Comparison of ENCODE assay signal across 25 cellular contexts in the genomic region with DNA sequence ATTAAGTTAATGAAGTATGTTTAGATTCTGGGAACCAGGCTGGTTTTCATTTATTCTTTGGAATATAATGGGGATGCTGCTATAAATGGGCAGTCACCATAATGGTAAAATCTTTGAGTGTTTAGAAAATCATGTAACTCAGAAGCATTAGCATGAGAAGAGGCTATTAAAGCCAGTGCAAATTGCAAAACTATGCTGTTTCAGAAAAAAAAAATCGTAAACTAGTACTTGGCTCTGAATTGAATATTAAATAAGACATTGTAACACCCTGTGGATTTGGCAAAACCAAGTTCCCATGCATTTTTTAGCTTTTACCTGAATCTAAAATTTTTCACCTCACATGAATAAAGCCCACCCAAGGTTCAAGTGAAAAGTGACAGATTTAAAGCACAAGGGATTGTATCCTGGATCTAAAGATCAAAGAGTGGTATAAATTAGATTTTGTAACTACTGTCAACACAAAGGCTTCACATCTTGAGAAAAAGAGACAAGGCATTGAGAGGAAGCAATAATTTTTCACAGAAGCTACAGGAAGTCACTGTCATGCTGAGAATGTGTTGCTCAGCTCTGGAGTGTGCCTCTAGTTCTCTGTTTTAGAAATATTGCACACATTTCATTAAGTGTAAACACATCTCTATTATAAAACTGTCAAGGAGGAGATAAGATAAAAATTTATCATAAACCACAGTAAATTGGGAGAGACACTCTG.
DNase-seq lines count a peak whose midpoint lies in the region; ATAC-seq, FAIRE-seq and TF ChIP-seq lines count a peak whose summit lies in the region.
"Had no signal": no experiment of that assay in that cellular context is flagged by ENCODE, and none has a peak within 500 bp of the region (broad histone marks: within the 10 kb centered on the region; RNA-seq: fewer than 3 reads in every experiment).

No MANE protein-coding gene starts in this region.

- no peak overlapping the region for H3K4me2 ChIP-seq in astrocyte (ENCODE audit: low read length)
- no peak overlapping the region for H3K4me2 ChIP-seq in HepG2 (ENCODE audit: low read depth, low read length)
- H3K4me2 ChIP-seq: hepatocyte had no signal

- in situ Hi-C loops in HepG2 (cut with HindIII; ENCODE audit: extremely low pct_ligation_motif_present, low pct_unique_long_range_greater_than_20kb) = no loop called here

- no peaks in the 10 kb centered on the region for H3K36me3 ChIP-seq in astrocyte (ENCODE audit: insufficient read depth, low read length)
- no peaks in the 10 kb centered on the region for H3K36me3 ChIP-seq in HepG2 (replicated peaks in 1 of 2; ENCODE audit: control insufficient read depth in 1 of 2, insufficient read depth in 2 of 2, low read length in 2 of 2)
- H3K36me3 ChIP-seq in ascending aorta = no peaks in the 10 kb centered on the region
- H3K36me3 ChIP-seq: neutrophil, tibial artery had no signal

- peaks cover 3% of the 10 kb centered on the region for H3K27me3 Mint-ChIP-seq in astrocyte (ENCODE audit: low read depth, unreplicated experiment)
- H3K27me3 Mint-ChIP-seq: activated CD4-positive, alpha-beta T cell treated with anti-CD3 and anti-CD28 coated beads for 36 hours; activated CD8-positive, alpha-beta memory T cell treated with anti-CD3 and anti-CD28 coated beads, Interleukin-2, amount 10 ng/mL, durations not matched to agents 7 days and 5 days had no signal

- TF ChIP-seq POLR2A in HepG2 (IDR thresholded peaks at IDR 0.05; ENCODE audit: insufficient read depth in 1 of 2, low read depth in 2 of 2, low read length in 2 of 2) = no peak

- H4K20me1 ChIP-seq in astrocyte (ENCODE audit: insufficient read depth, low read length) (no peaks in the 10 kb centered on the region), HepG2 (ENCODE audit: insufficient read depth, low read length) (no peaks in the 10 kb centered on the region)

- no peaks in the 10 kb centered on the region for H3K79me2 ChIP-seq in astrocyte (ENCODE audit: insufficient read depth, low read length)
- no peaks in the 10 kb centered on the region for H3K79me2 ChIP-seq in HepG2 (ENCODE audit: insufficient read depth, low read length)
- H3K79me2 ChIP-seq: hepatocyte had no signal

- no peak for ATAC-seq in HepG2
- no peak for ATAC-seq in foreskin keratinocyte
- ATAC-seq: activated CD4-positive, alpha-beta T cell treated with anti-CD3 and anti-CD28 coated beads for 36 hours; activated CD8-positive, alpha-beta memory T cell treated with anti-CD3 and anti-CD28 coated beads, Interleukin-2, amount 10 ng/mL, durations not matched to agents 7 days and 5 days; CD8-positive, alpha-beta T cell; Panc1; stimulated activated effector memory CD8-positive, alpha-beta T cell treated with anti-CD3 and anti-CD28 coated beads, Interleukin-12 subunit alpha, Interleukin-12 subunit beta, amount 100 ng/mL, for 72 hours had no signal

- H3K9me3 ChIP-seq in astrocyte (ENCODE audit: insufficient read depth, low read depth, low read length) = no peaks in the 10 kb centered on the region
- peaks cover 14% of the 10 kb centered on the region for H3K9me3 ChIP-seq in HepG2 (ENCODE audit: low read length)
- no peaks in the 10 kb centered on the region for H3K9me3 ChIP-seq in ascending aorta
- H3K9me3 ChIP-seq: neutrophil, tibial artery had no signal

- WGBS in HepG2 (ENCODE audit: low lambda C conversion rate) = 67% methylated on average over 1 of the region's 1 CpG

- H3K36me3 Mint-ChIP-seq in astrocyte (ENCODE audit: low read depth, unreplicated experiment) = no peaks in the 10 kb centered on the region
- H3K36me3 Mint-ChIP-seq: activated CD8-positive, alpha-beta memory T cell treated with anti-CD3 and anti-CD28 coated beads, Interleukin-2, amount 10 ng/mL, durations not matched to agents 7 days and 5 days; CD8-positive, alpha-beta T cell; mesothelial cell of epicardium; stimulated activated effector memory CD8-positive, alpha-beta T cell treated with anti-CD3 and anti-CD28 coated beads, Interleukin-12 subunit alpha, Interleukin-12 subunit beta, amount 100 ng/mL, for 72 hours had no signal

- H3K27me3 ChIP-seq in astrocyte (ENCODE audit: insufficient read depth, low read length) (no peaks in the 10 kb centered on the region), HepG2 (ENCODE audit: control insufficient read depth in 1 of 2, insufficient read depth in 2 of 2, low read length in 2 of 2) (no peaks in the 10 kb centered on the region), foreskin keratinocyte (no peaks in the 10 kb centered on the region), ascending aorta (no peaks in the 10 kb centered on the region)
- H3K27me3 ChIP-seq: hepatocyte, neutrophil, tibial artery had no signal

- H3K4me3 Mint-ChIP-seq in astrocyte (ENCODE audit: unreplicated experiment) = no peak overlapping the region
- H3K4me3 Mint-ChIP-seq: activated CD4-positive, alpha-beta T cell treated with anti-CD3 and anti-CD28 coated beads for 36 hours; activated CD8-positive, alpha-beta memory T cell treated with anti-CD3 and anti-CD28 coated beads, Interleukin-2, amount 10 ng/mL, durations not matched to agents 7 days and 5 days; CD8-positive, alpha-beta T cell; mesothelial cell of epicardium; stimulated activated effector memory CD8-positive, alpha-beta T cell treated with anti-CD3 and anti-CD28 coated beads, Interleukin-12 subunit alpha, Interleukin-12 subunit beta, amount 100 ng/mL, for 72 hours had no signal

- H3K27ac ChIP-seq in astrocyte (ENCODE audit: low read depth, low read length) = no peak overlapping the region
- H3K27ac ChIP-seq in HepG2 (ENCODE audit: extremely low read length, insufficient read depth, low read length) = no peak overlapping the region
- H3K27ac ChIP-seq in foreskin keratinocyte = no peak overlapping the region
- H3K27ac ChIP-seq in ascending aorta = no peak overlapping the region
- H3K27ac ChIP-seq: hepatocyte, HL-60, neutrophil, tibial artery had no signal

- H3K27ac Mint-ChIP-seq in astrocyte (ENCODE audit: unreplicated experiment) = no peak overlapping the region
- H3K27ac Mint-ChIP-seq: activated CD4-positive, alpha-beta T cell treated with anti-CD3 and anti-CD28 coated beads for 36 hours; activated CD8-positive, alpha-beta memory T cell treated with anti-CD3 and anti-CD28 coated beads, Interleukin-2, amount 10 ng/mL, durations not matched to agents 7 days and 5 days; activated T-helper 2 cell treated with anti-CD3 and anti-CD28 coated beads, Interferon-gamma antibody, Interleukin-2, Interleukin-4, amounts not matched to agents 10 μg/mL and 5 μg/mL and 100 μg/mL, durations not matched to agents 14 hours and 24 hours and 36 hours; CD8-positive, alpha-beta T cell; mesothelial cell of epicardium; stimulated activated effector memory CD8-positive, alpha-beta T cell treated with anti-CD3 and anti-CD28 coated beads, Interleukin-12 subunit alpha, Interleukin-12 subunit beta, amount 100 ng/mL, for 72 hours had no signal

- no peak for TF ChIP-seq CTCF in astrocyte (IDR thresholded peaks at IDR 0.05; ENCODE audit: insufficient read depth, low read depth, low read length)
- no peak for TF ChIP-seq CTCF in HepG2 (CRISPR knock-in tag; IDR thresholded peaks at IDR 0.05)
- no peak for TF ChIP-seq CTCF in foreskin keratinocyte (conservative IDR thresholded peaks at IDR 0.05)
- no peak for TF ChIP-seq CTCF in ascending aorta (IDR thresholded peaks at IDR 0.05)

- peak; percentile 36 for DNase-seq in AG08395 (ENCODE audit: low spot score)
- DNase-seq in HuH-7 (ENCODE audit: low spot score) = peak; percentile 15
- DNase-seq in astrocyte (ENCODE audit: low read depth) = peak; percentile 20
- DNase-seq in HepG2 (ENCODE audit: low spot score) = no peak
- DNase-seq in stimulated activated naive CD4-positive, alpha-beta T cell treated with Interleukin-2 at 50 U/mL for 16 hours (lab: John Stamatoyannopoulos, UW) = no peak
- DNase-seq in NCI-H2196 (lab: John Stamatoyannopoulos, UW; ENCODE audit: unreplicated experiment) = no peak
- DNase-seq in foreskin keratinocyte = no peak
- DNase-seq in ascending aorta (ENCODE audit: low spot score in 2 of 2) = no peak
- DNase-seq: ACHN; activated CD4-positive, alpha-beta T cell treated with anti-CD3 and anti-CD28 coated beads for 36 hours; activated CD8-positive, alpha-beta memory T cell treated with anti-CD3 and anti-CD28 coated beads, Interleukin-2, amount 10 ng/mL, durations not matched to agents 7 days and 5 days; CD8-positive, alpha-beta T cell; DMS79; islet precursor cell; KG1; NCI-H2029 treated with DMSO at 0.1 percent for 48 hours; NCI-H524 treated with DMSO at 0.1 percent for 48 hours; tibial artery had no signal

- H3K4me1 Mint-ChIP-seq in astrocyte (ENCODE audit: low read depth, unreplicated experiment) = peaks cover 1% of the 10 kb centered on the region
- H3K4me1 Mint-ChIP-seq: activated CD4-positive, alpha-beta T cell treated with anti-CD3 and anti-CD28 coated beads for 36 hours; activated CD8-positive, alpha-beta memory T cell treated with anti-CD3 and anti-CD28 coated beads, Interleukin-2, amount 10 ng/mL, durations not matched to agents 7 days and 5 days; stimulated activated effector memory CD8-positive, alpha-beta T cell treated with anti-CD3 and anti-CD28 coated beads, Interleukin-12 subunit alpha, Interleukin-12 subunit beta, amount 100 ng/mL, for 72 hours had no signal

- H3K4me1 ChIP-seq in astrocyte (ENCODE audit: insufficient read depth, low read length) = no peaks in the 10 kb centered on the region
- peaks cover 12% of the 10 kb centered on the region for H3K4me1 ChIP-seq in HepG2 (ENCODE audit: insufficient read depth, low read length)
- H3K4me1 ChIP-seq in foreskin keratinocyte = no peaks in the 10 kb centered on the region
- H3K4me1 ChIP-seq in ascending aorta = peaks cover 0 to under 1% of the 10 kb centered on the region in 2 donors
- H3K4me1 ChIP-seq: tibial artery had no signal

- TF ChIP-seq RAD21 in HepG2 (CRISPR knock-in tag; IDR thresholded peaks at IDR 0.05) = no peak

- peaks cover 2% of the 10 kb centered on the region for H3K9me3 Mint-ChIP-seq in astrocyte (ENCODE audit: unreplicated experiment)
- H3K9me3 Mint-ChIP-seq: activated T-helper 2 cell treated with anti-CD3 and anti-CD28 coated beads, Interferon-gamma antibody, Interleukin-2, Interleukin-4, amounts not matched to agents 10 μg/mL and 5 μg/mL and 100 μg/mL, durations not matched to agents 14 hours and 24 hours and 36 hours; mesothelial cell of epicardium; stimulated activated effector memory CD8-positive, alpha-beta T cell treated with anti-CD3 and anti-CD28 coated beads, Interleukin-12 subunit alpha, Interleukin-12 subunit beta, amount 100 ng/mL, for 72 hours had no signal

- TF ChIP-seq EP300 in HepG2 (IDR thresholded peaks at IDR 0.05; ENCODE audit: low read depth in 2 of 2, low read length in 2 of 2) (no peak), HepG2 (CRISPR knock-in tag; IDR thresholded peaks at IDR 0.05; ENCODE audit: borderline replicate concordance) (no peak)

- POLR2A ChIA-PET in HepG2 (lab: Yijun Ruan, JAX) = interaction anchor here (1.0 kb wide), 1 partner anchor 35 kb away, joined by 3 read pairs; no protein-coding TSS in a partner anchor

- FAIRE-seq in astrocyte (lab: Jason Lieb, UNC) = no peak
- FAIRE-seq in HepG2 (lab: Jason Lieb, UNC) = no peak

- BruUV-seq in HepG2 (replicated peaks; lab: Mats Ljungman, UMichigan) = no TSS peak

- no peak overlapping the region for H3K9ac ChIP-seq in astrocyte (ENCODE audit: low read length)
- no peak overlapping the region for H3K9ac ChIP-seq in HepG2 (ENCODE audit: insufficient read depth, low read depth, low read length)

- CTCF ChIA-PET in HepG2 (lab: Yijun Ruan, JAX; ENCODE audit: low intra/inter-chr PET ratio, low total read pairs) = no interaction called here

- H3K4me3 ChIP-seq in astrocyte (ENCODE audit: insufficient read depth, low read depth, low read length) (no peak overlapping the region), HepG2 (replicated peaks in 1 of 3; ENCODE audit: insufficient read depth in 1 of 3, low read depth in 2 of 3, low read length in 3 of 3) (no peak overlapping the region), ascending aorta (no peak overlapping the region)
- H3K4me3 ChIP-seq: hepatocyte, tibial artery had no signal

- H2AFZ ChIP-seq in astrocyte (ENCODE audit: low read depth, low read length) (no peak overlapping the region), HepG2 (ENCODE audit: low read length) (peak overlapping the region; percentile 22)
- H2AFZ ChIP-seq: hepatocyte had no signal

- intact Hi-C loops in HepG2 (cut with micrococcal nuclease; ENCODE audit: unreplicated experiment) = no loop called here
- intact Hi-C loops in ascending aorta (cut with DNase I) = no loop called here

Comparison
In these comparisons a context has a peak if more than half of its experiments do, and no peak if none do; other contexts are left out.
1. DNase-seq: peak in AG08395 (single experiment), HuH-7 (single experiment) and astrocyte (single experiment); none in HepG2 (single experiment), stimulated activated naive CD4-positive, alpha-beta T cell treated with Interleukin-2 at 50 U/mL for 16 hours (single experiment), NCI-H2196 (single experiment), foreskin keratinocyte (0 of 2) and ascending aorta (0 of 2).